Comparison of ENCODE assay signal across 8 cellular contexts in genomic region chr14:88554458-88555286, GRCh38. TPM values are rescaled to one million over a fixed set of nuclear protein-coding genes. Genes with fewer than 3 reads are reported as not detected.
DNase-seq lines count a peak whose midpoint lies in the region; ATAC-seq and TF ChIP-seq lines count a peak whose summit lies in the region.

Gene PTPN21, minus strand, starts transcription at chr14:88555007. Its CDS starts 4,590 bp downstream, at chr14:88550417.

- H3K36me3 ChIP-seq in OCI-LY3 (replicated peaks; ENCODE audit: low read depth, low read length) (no peaks in the 10 kb centered on the region), mammary epithelial cell (ENCODE audit: insufficient read depth, low read length) (no peaks in the 10 kb centered on the region), iPS-15b (ENCODE audit: control insufficient read depth, insufficient read depth, low read length) (no peaks in the 10 kb centered on the region)

- H4K20me1 ChIP-seq in OCI-LY3 (ENCODE audit: insufficient read depth, low read length) (no peaks in the 10 kb centered on the region), mammary epithelial cell (ENCODE audit: insufficient read depth, low read length) (no peaks in the 10 kb centered on the region)

- intact Hi-C loops in mammary epithelial cell (cut with micrococcal nuclease) = loop anchor here (5.0 to 10.0 kb wide), 6 partner anchors 167 to 1403 kb away; partner anchors contain the start of genes SPATA7 and TDP1

- CTCF ChIA-PET in mammary epithelial cell (lab: Charles Lee; ENCODE audit: low non-redundant PET) = no interaction called here

- WGBS in mammary epithelial cell (ENCODE audit: low coverage, missing lambda C conversion rate) = 1% methylated on average over 17 of the region's 103 CpGs

- DNase-seq in DMS53 treated with DMSO at 0.1 percent for 48 hours (lab: John Stamatoyannopoulos, UW; ENCODE audit: unreplicated experiment) = peak; percentile 18
- peak; percentile 78 for DNase-seq in mammary epithelial cell
- DNase-seq in retina = peak; percentile 87
- no peak for DNase-seq in KG1 (lab: John Stamatoyannopoulos, UW)

- H3K9ac ChIP-seq in OCI-LY3 (ENCODE audit: low read length) (peak within 1 kb of the TSS; percentile 66), mammary epithelial cell (ENCODE audit: insufficient read depth, low read length) (peak within 1 kb of the TSS; percentile 76), iPS-15b (ENCODE audit: low read depth, low read length) (peak within 1 kb of the TSS; percentile 74)

- in situ Hi-C loops in mammary epithelial cell (cut with MboI; ENCODE audit: low sequenced_read_pairs in 2 of 2) = loop anchor here in 1 of 2 donors (25.0 kb wide), 1 partner anchor 367 kb away; no protein-coding TSS in a partner anchor

- peak within 1 kb of the TSS; percentile 100 for H3K4me2 ChIP-seq in OCI-LY3 (ENCODE audit: low read length)
- H3K4me2 ChIP-seq in mammary epithelial cell (ENCODE audit: insufficient read depth, low read depth, low read length) = peak within 1 kb of the TSS; percentile 92

- ATAC-seq in GM21529 (IDR thresholded peaks at IDR 0.05; ENCODE audit: unreplicated experiment) (peak; percentile 57), GM18870 (IDR thresholded peaks at IDR 0.05; ENCODE audit: unreplicated experiment) (no peak)

- TF ChIP-seq CTCF in OCI-LY3 (IDR thresholded peaks at IDR 0.05; ENCODE audit: low read depth, low read length) = no peak
- TF ChIP-seq CTCF in mammary epithelial cell (conservative IDR thresholded peaks at IDR 0.05 in 1 of 2, IDR thresholded peaks at IDR 0.05 in 1 of 2; ENCODE audit: extremely low read depth in 1 of 2, insufficient read depth in 1 of 2, low read depth in 1 of 2, low read length in 2 of 2) = no peak

- dilution Hi-C loops in mammary epithelial cell (cut with HindIII; ENCODE audit: low sequenced_read_pairs) = no loop called here

- BruUV-seq in mammary epithelial cell (replicated peaks; lab: Mats Ljungman, UMichigan) = no TSS peak

- no peak within 1 kb of the TSS for H3K27ac ChIP-seq in OCI-LY3 (ENCODE audit: low read length)
- H3K27ac ChIP-seq in mammary epithelial cell (ENCODE audit: insufficient read depth, low read depth, low read length) = peak within 1 kb of the TSS; percentile 58

- peaks cover 40% of the 10 kb centered on the region for H3K27me3 ChIP-seq in OCI-LY3 (ENCODE audit: low read depth, low read length)
- no peaks in the 10 kb centered on the region for H3K27me3 ChIP-seq in mammary epithelial cell (ENCODE audit: insufficient read depth, low read length)
- H3K27me3 ChIP-seq in iPS-15b (ENCODE audit: control insufficient read depth, insufficient read depth, low read length) = peaks cover 15% of the 10 kb centered on the region

- H2AFZ ChIP-seq in OCI-LY3 (ENCODE audit: low read depth, low read length) (peak within 1 kb of the TSS; percentile 82), mammary epithelial cell (ENCODE audit: low read depth, low read length) (peak within 1 kb of the TSS; percentile 92)

- peak within 1 kb of the TSS; percentile 100 for H3K4me3 ChIP-seq in OCI-LY3 (ENCODE audit: low read length)
- H3K4me3 ChIP-seq in mammary epithelial cell (replicated peaks in 1 of 3; ENCODE audit: insufficient read depth in 1 of 3, low read depth in 2 of 3, low read length in 3 of 3) = peak within 1 kb of the TSS; percentile 81 to 100 (median 82)
- H3K4me3 ChIP-seq in iPS-15b (ENCODE audit: low read depth, low read length) = peak within 1 kb of the TSS; percentile 75

- peaks cover 9% of the 10 kb centered on the region for H3K4me1 ChIP-seq in OCI-LY3 (ENCODE audit: low read length)
- H3K4me1 ChIP-seq in mammary epithelial cell (ENCODE audit: insufficient read depth, low read length) = peaks cover 14% of the 10 kb centered on the region
- no peaks in the 10 kb centered on the region for H3K4me1 ChIP-seq in iPS-15b (ENCODE audit: control insufficient read depth, insufficient read depth, low read length)

- no peaks in the 10 kb centered on the region for H3K79me2 ChIP-seq in OCI-LY3 (ENCODE audit: low read length)
- H3K79me2 ChIP-seq in mammary epithelial cell (ENCODE audit: insufficient read depth, low read length) = peaks cover 41% of the 10 kb centered on the region

- H3K9me3 ChIP-seq in OCI-LY3 (ENCODE audit: insufficient read depth, low read length) (no peaks in the 10 kb centered on the region), mammary epithelial cell (replicated peaks; ENCODE audit: insufficient read depth, low read length) (no peaks in the 10 kb centered on the region), iPS-15b (ENCODE audit: control insufficient read depth, insufficient read depth, low read length) (no peaks in the 10 kb centered on the region)

RNA-seq across cellular contexts. Expression of gene PTPN21, which starts in this region (rescaled TPM):
- 10 to 100 TPM; 10.0 to 22.8 TPM for total RNA-seq in mammary epithelial cell
- polyA plus RNA-seq in mammary epithelial cell = 6.5 TPM
- 12.2 TPM for polyA minus RNA-seq in mammary epithelial cell
